ENCODE assay signal across 1 cellular context in genomic region chr11:102010776-102011500, GRCh38.
TF ChIP-seq lines count a peak whose summit lies in the region.

No MANE protein-coding gene starts in this region.

TF ChIP-seq in GM23338, 12 proteins besides CTCF, POLR2A, EP300 and RAD21 (continued from another document):
- TF ChIP-seq ZNF462 (CRISPR knock-in tag; IDR thresholded peaks at IDR 0.05) (no peak), ZNF114 (CRISPR knock-in tag; IDR thresholded peaks at IDR 0.05) (no peak), STAT1 (IDR thresholded peaks at IDR 0.05; ENCODE audit: unreplicated experiment) (no peak), JUNB (IDR thresholded peaks at IDR 0.05; ENCODE audit: unreplicated experiment) (no peak), ZNF331 (CRISPR knock-in tag; IDR thresholded peaks at IDR 0.05; ENCODE audit: low read depth) (no peak)
